ENCODE assay signal across 8 cellular contexts in the genomic region with DNA sequence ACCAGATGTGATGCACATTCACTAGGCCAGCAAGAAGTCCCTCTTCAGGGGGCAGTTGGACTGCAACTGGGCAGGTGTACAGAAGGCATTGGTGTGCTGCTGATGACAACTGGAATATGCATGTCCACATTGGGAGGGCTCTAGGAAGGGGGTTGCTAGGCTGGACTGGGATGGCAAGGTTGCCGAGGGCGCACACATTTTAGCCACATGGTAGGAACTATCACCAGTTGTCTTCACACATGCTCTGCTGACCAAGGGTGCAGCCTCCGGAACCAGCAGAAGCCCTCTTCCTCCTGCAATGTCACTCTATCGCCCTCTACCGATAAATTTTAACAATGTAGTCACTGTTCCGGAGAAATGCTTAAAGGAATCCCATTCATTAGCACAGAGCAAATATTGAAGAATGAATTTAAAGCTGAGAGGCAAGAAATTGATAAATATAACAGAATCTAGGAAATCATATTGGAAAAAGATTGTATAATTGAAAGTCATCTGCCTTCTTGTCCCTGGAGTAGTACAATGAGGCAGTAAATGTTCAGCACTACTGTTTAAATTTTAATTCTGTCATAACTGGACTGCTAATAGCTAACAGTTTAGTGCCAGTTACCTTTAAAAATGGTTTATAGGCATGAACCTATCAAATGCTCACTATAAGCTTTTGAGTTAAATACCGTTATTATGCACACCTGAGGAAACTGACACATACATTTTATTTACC. TPM values are rescaled to one million over a fixed set of nuclear protein-coding genes. Genes with fewer than 3 reads are reported as not detected.
DNase-seq lines count a peak whose midpoint lies in the region; ATAC-seq lines count a peak whose summit lies in the region.

No MANE protein-coding gene starts in this region.

- H3K27ac Mint-ChIP-seq in T-cell = no peak overlapping the region

- peaks cover 0 to 15% (median 5%) of the 10 kb centered on the region in 3 donors for H3K4me1 Mint-ChIP-seq in T-cell

- no peaks in the 10 kb centered on the region for H3K27me3 Mint-ChIP-seq in T-cell

- H3K9me3 Mint-ChIP-seq in T-cell = no peaks in the 10 kb centered on the region

- DNase-seq in AML-193 (lab: John Stamatoyannopoulos, UW) (peak; percentile 60 to 65), NCI-H1417 (lab: John Stamatoyannopoulos, UW) (peak; percentile 61 to 86 (median 77)), T-cell (peak in 15 of 34 experiments; percentile 8 to 35 (median 18)), kidney tubule cell (ENCODE audit: low spot score) (peak; percentile 75)
- peak; percentile 52 for DNase-seq in central memory CD4-positive, alpha-beta T cell
- peak; percentile 48 for DNase-seq in stimulated activated CD8-positive, alpha-beta memory T cell treated with anti-CD3 and anti-CD28 coated beads, Interleukin-4, amount 100 ng/mL, for 48 hours

- ATAC-seq in GM18508 (IDR thresholded peaks at IDR 0.05; ENCODE audit: insufficient read depth, unreplicated experiment) (peak; percentile 74), HG02884 (IDR thresholded peaks at IDR 0.05; ENCODE audit: unreplicated experiment) (peak; percentile 84), T-cell (replicated peaks in 1 of 4) (peak; percentile 77 to 87 (median 82))

- POLR2A ChIA-PET in T-cell (lab: Charles Lee) = no interaction called here

- no peak overlapping the region for H3K4me3 Mint-ChIP-seq in T-cell

- CTCF ChIA-PET in T-cell (lab: Charles Lee) = interaction anchor here (0.5 to 4.6 kb wide), 12 partner anchors 16 to 1124 kb away, joined by 3 to 34 read pairs (median 6); a partner anchor contains a TSS

- H3K36me3 Mint-ChIP-seq in T-cell = no peaks in the 10 kb centered on the region

RNA-seq across cellular contexts. Expression of a gene that starts 22.6 kb away (rescaled TPM):
- 10 to 100 TPM; 12.6 to 26.5 (median 17.6) TPM for total RNA-seq in T-cell
